13 cellular contexts compared by ENCODE assay signal in genomic region chr3:20125289-20125688, GRCh38.
"Had no signal": no experiment of that assay in that cellular context is flagged by ENCODE, and none has a peak within 500 bp of the region (broad histone marks: within the 10 kb centered on the region; RNA-seq: fewer than 3 reads in every experiment).

No MANE protein-coding gene starts in this region.

- H3K4me1 ChIP-seq: tibial artery, uterus had no signal

- H3K9me3 Mint-ChIP-seq: activated T-helper 2 cell treated with anti-CD3 and anti-CD28 coated beads, Interferon-gamma antibody, Interleukin-2, Interleukin-4, amounts not matched to agents 10 μg/mL and 5 μg/mL and 100 μg/mL, durations not matched to agents 14 hours and 24 hours and 36 hours; nephron progenitor cell had no signal

- H3K79me2 ChIP-seq: hepatocyte had no signal

- H3K4me3 Mint-ChIP-seq: nephron progenitor cell had no signal

- H3K27ac ChIP-seq: hepatocyte, tibial artery, uterus had no signal

- H3K4me3 ChIP-seq: hepatocyte, left lung, mucosa of descending colon, tibial artery, uterus had no signal

- H3K27me3 ChIP-seq: hepatocyte, left lung, tibial artery, uterus had no signal

- DNase-seq: activated CD4-positive, alpha-beta T cell treated with anti-CD3 and anti-CD28 coated beads, Interleukin-2, amount 50 U/mL, for 4 hours; activated naive CD4-positive, alpha-beta T cell treated with anti-CD3 and anti-CD28 coated beads, Interleukin-2, amount 50 U/mL, for 16 hours; activated T-cell treated with anti-CD3 and anti-CD28 coated beads for 4 hours; caudate nucleus; mammary epithelial cell; nephron progenitor cell; SW 1271; uterus had no signal

- H3K9me3 ChIP-seq: left lung, mucosa of descending colon, tibial artery, uterus had no signal

- H3K27ac Mint-ChIP-seq: activated T-helper 2 cell treated with anti-CD3 and anti-CD28 coated beads, Interferon-gamma antibody, Interleukin-2, Interleukin-4, amounts not matched to agents 10 μg/mL and 5 μg/mL and 100 μg/mL, durations not matched to agents 14 hours and 24 hours and 36 hours; nephron progenitor cell had no signal

- H2AFZ ChIP-seq: hepatocyte had no signal

- H3K36me3 ChIP-seq: uterus had no signal

- H3K4me2 ChIP-seq: hepatocyte had no signal
